28 cellular contexts compared by ENCODE assay signal in the genomic region with DNA sequence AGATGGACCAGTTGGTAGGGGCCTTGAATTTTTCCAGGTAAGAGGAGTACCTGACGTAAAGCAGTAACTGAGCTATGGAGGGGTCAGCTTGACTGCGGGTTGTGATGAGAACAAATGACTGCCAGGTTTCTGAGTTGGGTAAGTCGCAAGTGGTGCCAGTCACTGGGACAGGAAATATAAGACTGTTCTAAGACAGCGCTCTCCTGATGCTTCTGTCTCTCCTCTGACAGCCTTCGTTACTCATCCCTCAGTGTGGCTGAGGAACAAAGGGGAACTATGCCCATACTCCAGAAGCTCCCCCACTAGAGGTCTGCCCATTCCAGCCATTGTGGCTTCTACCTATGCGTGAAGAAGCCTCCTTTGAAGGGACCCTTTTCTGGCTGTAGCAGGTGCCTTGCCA. TPM values are rescaled to one million over a fixed set of nuclear protein-coding genes. Genes with fewer than 3 reads are reported as not detected.
"Had no signal": no experiment of that assay in that cellular context is flagged by ENCODE, and none has a peak within 500 bp of the region (broad histone marks: within the 10 kb centered on the region; RNA-seq: fewer than 3 reads in every experiment).

No MANE protein-coding gene starts in this region.

- H3K4me3 ChIP-seq: colonic mucosa, lower lobe of right lung, tibial artery, upper lobe of right lung had no signal

- H3K36me3 Mint-ChIP-seq: activated CD4-positive, alpha-beta memory T cell treated with anti-CD3 and anti-CD28 coated beads for 36 hours; activated naive CD8-positive, alpha-beta T cell treated with anti-CD3 and anti-CD28 coated beads, Interleukin-2, amount 10 ng/mL, durations not matched to agents 7 days and 5 days; immature natural killer cell; stimulated activated effector memory CD8-positive, alpha-beta T cell treated with anti-CD3 and anti-CD28 coated beads, Interleukin-12 subunit alpha, Interleukin-12 subunit beta, amount 100 ng/mL, for 72 hours had no signal

- H3K27me3 Mint-ChIP-seq: activated CD4-positive, alpha-beta memory T cell treated with anti-CD3 and anti-CD28 coated beads for 36 hours; stimulated activated naive CD8-positive, alpha-beta T cell treated with anti-CD3 and anti-CD28 coated beads, Interleukin-15, Interleukin-2, amounts not matched to agents 100 ng/mL and 50 ng/mL, for 24 hours had no signal

- DNase-seq: activated CD4-positive, alpha-beta memory T cell treated with anti-CD3 and anti-CD28 coated beads for 36 hours; activated CD4-positive, alpha-beta T cell treated with anti-CD3 and anti-CD28 coated beads for 48 hours; activated CD8-positive, alpha-beta memory T cell treated with anti-CD3 and anti-CD28 coated beads, Interleukin-2, amount 50 U/mL, for 4 hours; activated effector memory CD4-positive, alpha-beta T cell treated with anti-CD3 and anti-CD28 coated beads, Interleukin-2, amount 50 U/mL, for 16 hours; activated naive CD4-positive, alpha-beta T cell treated with anti-CD3 and anti-CD28 coated beads for 36 hours; activated naive CD8-positive, alpha-beta T cell treated with anti-CD3 and anti-CD28 coated beads, Interleukin-2, amount 10 ng/mL, durations not matched to agents 7 days and 5 days; activated T-cell treated with anti-CD3 and anti-CD28 coated beads, Interleukin-2, amount 50 U/mL, for 1 hour; colonic mucosa; effector memory CD4-positive, alpha-beta T cell; head of caudate nucleus; immature natural killer cell; lower lobe of right lung; nephron progenitor cell; retina; small intestine; stimulated activated CD4-positive, alpha-beta T cell treated with anti-CD3 and anti-CD28 coated beads, Interleukin-4, amount 100 ng/mL, for 24 hours; T-helper 9 cell; tibial artery; upper lobe of right lung had no signal

- H3K27me3 ChIP-seq: colonic mucosa, tibial artery, upper lobe of right lung had no signal

- H3K27ac Mint-ChIP-seq: activated CD4-positive, alpha-beta memory T cell treated with anti-CD3 and anti-CD28 coated beads for 36 hours; activated naive CD4-positive, alpha-beta T cell treated with anti-CD3 and anti-CD28 coated beads for 36 hours; activated naive CD8-positive, alpha-beta T cell treated with anti-CD3 and anti-CD28 coated beads, Interleukin-2, amount 10 ng/mL, durations not matched to agents 7 days and 5 days; activated T-helper 1 cell treated with anti-CD3 and anti-CD28 coated beads, Interleukin-12 subunit alpha, Interleukin-12 subunit beta, Interleukin-2, Interleukin-4 antibody, amounts not matched to agents 30 ng/mL and 10 ng/mL and 1 ng/mL, durations not matched to agents 14 hours and 24 hours and 36 hours; immature natural killer cell; stimulated activated effector memory CD8-positive, alpha-beta T cell treated with anti-CD3 and anti-CD28 coated beads, Interleukin-12 subunit alpha, Interleukin-12 subunit beta, amount 100 ng/mL, for 72 hours; stimulated activated naive CD8-positive, alpha-beta T cell treated with anti-CD3 and anti-CD28 coated beads, Interleukin-15, Interleukin-2, amounts not matched to agents 100 ng/mL and 50 ng/mL, for 24 hours; T-helper 1 cell treated with Interleukin-12 subunit alpha and Interleukin-12 subunit beta and Interleukin-4 antibody, amounts not matched to agents 30 μg/mL and 1 μg/mL, for 36 hours had no signal

- H3K9me3 Mint-ChIP-seq: activated CD4-positive, alpha-beta memory T cell treated with anti-CD3 and anti-CD28 coated beads for 36 hours; activated naive CD4-positive, alpha-beta T cell treated with anti-CD3 and anti-CD28 coated beads for 36 hours; activated naive CD8-positive, alpha-beta T cell treated with anti-CD3 and anti-CD28 coated beads, Interleukin-2, amount 10 ng/mL, durations not matched to agents 7 days and 5 days; activated T-helper 1 cell treated with anti-CD3 and anti-CD28 coated beads, Interleukin-12 subunit alpha, Interleukin-12 subunit beta, Interleukin-2, Interleukin-4 antibody, amounts not matched to agents 30 ng/mL and 10 ng/mL and 1 ng/mL, durations not matched to agents 14 hours and 24 hours and 36 hours; immature natural killer cell; nephron progenitor cell; stimulated activated effector memory CD8-positive, alpha-beta T cell treated with anti-CD3 and anti-CD28 coated beads, Interleukin-12 subunit alpha, Interleukin-12 subunit beta, amount 100 ng/mL, for 72 hours; stimulated activated naive CD8-positive, alpha-beta T cell treated with anti-CD3 and anti-CD28 coated beads, Interleukin-15, Interleukin-2, amounts not matched to agents 100 ng/mL and 50 ng/mL, for 24 hours; T-helper 1 cell treated with Interleukin-12 subunit alpha and Interleukin-12 subunit beta and Interleukin-4 antibody, amounts not matched to agents 30 μg/mL and 1 μg/mL, for 36 hours had no signal

- ATAC-seq: activated CD4-positive, CD25-positive, alpha-beta regulatory T cell treated with anti-CD3 and anti-CD28 coated beads, Interleukin-2, amount 50 U/mL, for 24 hours; left lobe of liver; lower lobe of right lung; sciatic nerve; stimulated activated effector memory CD8-positive, alpha-beta T cell treated with anti-CD3 and anti-CD28 coated beads, Interleukin-12 subunit alpha, Interleukin-12 subunit beta, amount 100 ng/mL, for 72 hours; upper lobe of right lung had no signal

- H3K4me3 Mint-ChIP-seq: activated CD4-positive, alpha-beta memory T cell treated with anti-CD3 and anti-CD28 coated beads for 36 hours; activated naive CD4-positive, alpha-beta T cell treated with anti-CD3 and anti-CD28 coated beads for 36 hours; activated naive CD8-positive, alpha-beta T cell treated with anti-CD3 and anti-CD28 coated beads, Interleukin-2, amount 10 ng/mL, durations not matched to agents 7 days and 5 days; activated T-helper 1 cell treated with anti-CD3 and anti-CD28 coated beads, Interleukin-12 subunit alpha, Interleukin-12 subunit beta, Interleukin-2, Interleukin-4 antibody, amounts not matched to agents 30 ng/mL and 10 ng/mL and 1 ng/mL, durations not matched to agents 14 hours and 24 hours and 36 hours; immature natural killer cell; nephron progenitor cell; stimulated activated effector memory CD8-positive, alpha-beta T cell treated with anti-CD3 and anti-CD28 coated beads, Interleukin-12 subunit alpha, Interleukin-12 subunit beta, amount 100 ng/mL, for 72 hours; stimulated activated naive CD8-positive, alpha-beta T cell treated with anti-CD3 and anti-CD28 coated beads, Interleukin-15, Interleukin-2, amounts not matched to agents 100 ng/mL and 50 ng/mL, for 24 hours; T-helper 1 cell treated with Interleukin-12 subunit alpha and Interleukin-12 subunit beta and Interleukin-4 antibody, amounts not matched to agents 30 μg/mL and 1 μg/mL, for 36 hours had no signal

- H3K4me1 Mint-ChIP-seq: immature natural killer cell had no signal

- H3K27ac ChIP-seq: colonic mucosa, lower lobe of right lung, neutrophil, tibial artery, upper lobe of right lung, VCaP had no signal

RNA-seq across cellular contexts. Expression of a gene that starts 13.3 kb away (rescaled TPM):
- total RNA-seq: activated naive CD4-positive, alpha-beta T cell treated with anti-CD3 and anti-CD28 coated beads for 36 hours had no signal
